ENCODE assay signal across 18 cellular contexts in the genomic region with DNA sequence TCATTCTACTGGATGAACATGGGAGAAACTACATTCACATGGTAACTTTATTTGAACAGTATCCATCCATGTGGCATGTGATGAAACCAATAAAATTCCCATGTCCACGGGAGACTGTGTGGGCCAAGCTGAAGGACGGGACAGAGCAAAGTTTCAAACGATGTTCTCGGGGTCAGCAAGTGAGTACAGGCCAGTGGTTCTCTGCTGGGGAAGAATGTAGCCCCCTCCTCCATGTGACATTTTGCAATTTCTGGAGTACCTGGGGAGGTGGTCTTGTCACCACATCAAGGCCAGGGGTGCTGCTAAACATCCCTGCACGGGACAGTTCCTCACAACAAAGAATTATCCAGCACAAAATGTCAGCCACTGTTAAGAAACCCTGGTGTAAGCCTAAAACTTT. TPM values are rescaled to one million over a fixed set of nuclear protein-coding genes. Genes with fewer than 3 reads are reported as not detected.
DNase-seq lines count a peak whose midpoint lies in the region; ATAC-seq lines count a peak whose summit lies in the region.
"Had no signal": no experiment of that assay in that cellular context is flagged by ENCODE, and none has a peak within 500 bp of the region (broad histone marks: within the 10 kb centered on the region; RNA-seq: fewer than 3 reads in every experiment).

No MANE protein-coding gene starts in this region.

- ATAC-seq in left lobe of liver = peak; percentile 19
- ATAC-seq: A549 had no signal

- DNase-seq in activated CD8-positive, alpha-beta memory T cell treated with anti-CD3 and anti-CD28 coated beads, Interleukin-2, amount 50 U/mL, for 48 hours = peak; percentile 10
- DNase-seq in activated CD8-positive, alpha-beta memory T cell treated with anti-CD3 and anti-CD28 coated beads for 24 hours = no peak
- DNase-seq in left lobe of liver (ENCODE audit: low spot score) (no peak), mesenteric fat pad (ENCODE audit: low spot score) (peak; percentile 14), AG08395 (ENCODE audit: low spot score) (no peak)
- DNase-seq in activated CD4-positive, alpha-beta T cell treated with anti-CD3 and anti-CD28 coated beads, Interleukin-2, amount 50 U/mL, for 4 hours = no peak
- DNase-seq: BE2C; C1 segment of cervical spinal cord; CD4-positive, alpha-beta memory T cell; CD4-positive, CD25-positive, alpha-beta regulatory T cell; CD8-positive, alpha-beta memory T cell; COR-L47; DMS 273 treated with DMSO at 0.1 percent for 48 hours; DMS153; DMS53; DMS79; GF-D8 had no signal

RNA-seq across cellular contexts. Expression of gene TANGO6, which starts 7.4 kb away (rescaled TPM):
- total RNA-seq in left lobe of liver (12.2 TPM), mesenteric fat pad (23.0 TPM)

Comparison
In these comparisons a context has a peak if more than half of its experiments do, and no peak if none do; other contexts are left out.
1. DNase-seq: peak in activated CD8-positive, alpha-beta memory T cell treated with anti-CD3 and anti-CD28 coated beads, Interleukin-2, amount 50 U/mL, for 48 hours (single experiment) and mesenteric fat pad (single experiment); none in activated CD8-positive, alpha-beta memory T cell treated with anti-CD3 and anti-CD28 coated beads for 24 hours (single experiment), left lobe of liver (single experiment), activated CD4-positive, alpha-beta T cell treated with anti-CD3 and anti-CD28 coated beads, Interleukin-2, amount 50 U/mL, for 4 hours (0 of 2) and AG08395 (single experiment).